In the genomic region with DNA sequence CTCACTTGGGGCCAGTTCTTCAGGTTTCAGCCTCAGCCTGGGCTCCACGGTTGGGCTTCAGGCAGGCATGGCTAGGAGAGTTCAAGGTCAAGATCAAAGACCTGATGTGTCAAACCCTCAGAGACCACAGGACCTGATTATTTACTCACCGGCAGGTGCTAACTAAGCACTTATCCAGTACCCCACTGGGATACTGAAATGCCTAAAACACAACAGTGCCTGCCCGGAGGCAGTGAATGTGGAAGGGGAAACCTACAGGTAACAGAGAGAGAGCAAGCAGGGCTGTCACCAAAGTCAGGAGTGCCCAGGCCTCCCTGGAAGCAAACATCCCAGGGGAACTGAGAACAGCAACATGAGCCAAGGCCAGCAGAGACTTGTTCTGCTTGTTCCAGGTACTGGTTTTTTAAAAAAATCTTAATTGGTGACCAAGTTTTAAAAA, we compare ENCODE assay signal across 10 cellular contexts. TPM values are rescaled to one million over a fixed set of nuclear protein-coding genes. Genes with fewer than 3 reads are reported as not detected.
A peak's percentile ranks its signal among the peaks of the same experiment; 100 is the strongest.
DNase-seq lines count a peak whose midpoint lies in the region; ATAC-seq and TF ChIP-seq lines count a peak whose summit lies in the region.
"Had no signal": no experiment of that assay in that cellular context is flagged by ENCODE, and none has a peak within 500 bp of the region (broad histone marks: within the 10 kb centered on the region; RNA-seq: fewer than 3 reads in every experiment).

No MANE protein-coding gene starts in this region.

- H3K27me3 Mint-ChIP-seq in activated CD4-positive, alpha-beta T cell treated with anti-CD3 and anti-CD28 coated beads for 36 hours = no peaks in the 10 kb centered on the region
- H3K27me3 Mint-ChIP-seq in stimulated activated naive CD8-positive, alpha-beta T cell treated with anti-CD3 and anti-CD28 coated beads, Interleukin-15, amount 100 ng/mL, for 72 hours = no peaks in the 10 kb centered on the region

- no TSS peak for BruUV-seq in PC-9 (replicated peaks; lab: Mats Ljungman, UMichigan)

- H3K9ac ChIP-seq in GM23248 = no peak overlapping the region

- POLR2A ChIA-PET in activated CD4-positive, alpha-beta T cell treated with anti-CD3 and anti-CD28 coated beads for 36 hours (lab: Charles Lee) = no interaction called here
- POLR2A ChIA-PET in PC-9 (lab: Charles Lee; ENCODE audit: unreplicated experiment) = interaction anchor here (0.6 kb wide), 1 partner anchor 441 kb away, joined by 5 read pairs; no protein-coding TSS in a partner anchor

- peaks cover 27% of the 10 kb centered on the region for H3K36me3 Mint-ChIP-seq in activated CD4-positive, alpha-beta T cell treated with anti-CD3 and anti-CD28 coated beads for 36 hours (ENCODE audit: low read depth)

- WGBS in GM23248 (ENCODE audit: low coverage in 1 of 2, low lambda C conversion rate in 2 of 2, missing lambda C conversion rate in 2 of 2), 2 experiments = 65 to 70% methylated on average over 3 of the region's 3 CpGs

- H3K27ac ChIP-seq in PC-9 = peak overlapping the region; percentile 30; the same call in 1 of the 2 replicates
- peak overlapping the region; percentile 42 for H3K27ac ChIP-seq in cardiac muscle cell
- no peak overlapping the region for H3K27ac ChIP-seq in GM23248

- H3K9me3 ChIP-seq in PC-9 (ENCODE audit: insufficient read depth, low read depth) (no peaks in the 10 kb centered on the region), cardiac muscle cell (ENCODE audit: low read depth) (no peaks in the 10 kb centered on the region), GM23248 (ENCODE audit: low read depth) (no peaks in the 10 kb centered on the region)

- H3K79me2 ChIP-seq in PC-9 (ENCODE audit: low read depth) (peaks cover 39% of the 10 kb centered on the region), GM23248 (ENCODE audit: insufficient read depth) (peaks cover 69% of the 10 kb centered on the region)

- no peak for TF ChIP-seq CTCF in PC-9 (conservative IDR thresholded peaks at IDR 0.05)
- TF ChIP-seq CTCF in cardiac muscle cell (IDR thresholded peaks at IDR 0.05; ENCODE audit: low read depth, low read length) = no peak

- H3K27ac Mint-ChIP-seq in activated CD4-positive, alpha-beta T cell treated with anti-CD3 and anti-CD28 coated beads for 36 hours = peak overlapping the region; percentile 61
- peak overlapping the region; percentile 47 to 79 for H3K27ac Mint-ChIP-seq in stimulated activated naive CD8-positive, alpha-beta T cell treated with anti-CD3 and anti-CD28 coated beads, Interleukin-15, amount 100 ng/mL, for 72 hours

- H2AFZ ChIP-seq in PC-9 (no peak overlapping the region), GM23248 (no peak overlapping the region)

- intact Hi-C loops in activated CD4-positive, alpha-beta T cell treated with anti-CD3 and anti-CD28 coated beads for 36 hours (cut with DNase I, micrococcal nuclease) = loop anchor here (5.0 kb wide), 2 partner anchors 47 to 322 kb away; no protein-coding TSS in a partner anchor
- intact Hi-C loops in PC-9 (cut with micrococcal nuclease; ENCODE audit: unreplicated experiment) = loop anchor here (5.0 kb wide), 1 partner anchor 57 kb away; no protein-coding TSS in a partner anchor

- H3K9me3 Mint-ChIP-seq in activated CD4-positive, alpha-beta T cell treated with anti-CD3 and anti-CD28 coated beads for 36 hours (ENCODE audit: low read depth) = no peaks in the 10 kb centered on the region
- no peaks in the 10 kb centered on the region for H3K9me3 Mint-ChIP-seq in stimulated activated naive CD8-positive, alpha-beta T cell treated with anti-CD3 and anti-CD28 coated beads, Interleukin-15, amount 100 ng/mL, for 72 hours

- in situ Hi-C loops in GM23248 (cut with MboI) = no loop called here

- no peak overlapping the region for H3K4me3 ChIP-seq in PC-9
- H3K4me3 ChIP-seq in cardiac muscle cell = no peak overlapping the region
- no peak overlapping the region for H3K4me3 ChIP-seq in GM23248
- H3K4me3 ChIP-seq: skin epidermis had no signal

- H3K27me3 ChIP-seq in PC-9 (ENCODE audit: insufficient read depth, low read depth) = no peaks in the 10 kb centered on the region
- H3K27me3 ChIP-seq in cardiac muscle cell = no peaks in the 10 kb centered on the region
- no peaks in the 10 kb centered on the region for H3K27me3 ChIP-seq in GM23248 (replicated peaks; ENCODE audit: insufficient read depth)

- DNase-seq in activated CD4-positive, alpha-beta T cell treated with anti-CD3 and anti-CD28 coated beads for 36 hours = peak; percentile 46
- DNase-seq in activated CD4-positive, alpha-beta T cell treated with anti-CD3 and anti-CD28 coated beads for 48 hours = no peak
- DNase-seq in PC-9 = peak in 1 of 2 experiments; percentile 71
- peak in 1 of 2 donors; percentile 64 for DNase-seq in cardiac muscle cell (ENCODE audit: low read depth in 1 of 2, low spot score in 1 of 2)
- DNase-seq in stimulated activated naive CD8-positive, alpha-beta T cell treated with anti-CD3 and anti-CD28 coated beads, Interleukin-15, amount 100 ng/mL, for 72 hours = peak in 1 of 2 donors; percentile 43
- DNase-seq in activated effector memory CD4-positive, alpha-beta T cell treated with Interleukin-2 at 50 U/mL for 16 hours = no peak
- no peak for DNase-seq in GM23248
- DNase-seq: Kasumi-1 had no signal

- H3K36me3 ChIP-seq in PC-9 (ENCODE audit: low read depth) (no peaks in the 10 kb centered on the region), cardiac muscle cell (peaks cover 6% of the 10 kb centered on the region), GM23248 (ENCODE audit: low read depth) (no peaks in the 10 kb centered on the region)

- no peaks in the 10 kb centered on the region for H3K9me2 ChIP-seq in PC-9 (ENCODE audit: insufficient read depth)
- H3K9me2 ChIP-seq in GM23248 (ENCODE audit: insufficient read depth) = no peaks in the 10 kb centered on the region

- CTCF ChIA-PET in activated CD4-positive, alpha-beta T cell treated with anti-CD3 and anti-CD28 coated beads for 36 hours (lab: Charles Lee) = interaction anchor here (0.8 to 1.6 kb wide), 2 partner anchors 9 to 221 kb away, joined by 3 to 12 read pairs; no protein-coding TSS in a partner anchor
- CTCF ChIA-PET in PC-9 (lab: Charles Lee) = no interaction called here

- H4K20me1 ChIP-seq in PC-9 (ENCODE audit: insufficient read depth) (peaks cover 4% of the 10 kb centered on the region; the same call in 1 of the 2 replicates), GM23248 (ENCODE audit: insufficient read depth) (0 out of 2 replicates have a peak, but pooled peaks cover 5% of the 10 kb centered on the region)

- peak overlapping the region; percentile 9; the same call in 1 of the 2 replicates for H3K4me2 ChIP-seq in PC-9
- H3K4me2 ChIP-seq in GM23248 (ENCODE audit: unreplicated experiment) = no peak overlapping the region

- peaks cover 57% of the 10 kb centered on the region for H3K4me1 ChIP-seq in PC-9 (replicated peaks; ENCODE audit: insufficient read depth)
- H3K4me1 ChIP-seq in cardiac muscle cell (ENCODE audit: low read depth) = peaks cover 46% of the 10 kb centered on the region
- peaks cover 38% of the 10 kb centered on the region for H3K4me1 ChIP-seq in GM23248 (ENCODE audit: insufficient read depth)

- peak overlapping the region; percentile 38 for H3K4me3 Mint-ChIP-seq in activated CD4-positive, alpha-beta T cell treated with anti-CD3 and anti-CD28 coated beads for 36 hours
- peak overlapping the region; percentile 64 to 66 for H3K4me3 Mint-ChIP-seq in stimulated activated naive CD8-positive, alpha-beta T cell treated with anti-CD3 and anti-CD28 coated beads, Interleukin-15, amount 100 ng/mL, for 72 hours

- ATAC-seq in activated CD4-positive, alpha-beta T cell treated with anti-CD3 and anti-CD28 coated beads for 36 hours = peak; percentile 14
- peak; percentile 50 for ATAC-seq in stimulated activated naive CD8-positive, alpha-beta T cell treated with anti-CD3 and anti-CD28 coated beads, Interleukin-15, amount 100 ng/mL, for 72 hours
- no peak for ATAC-seq in HG03196 (IDR thresholded peaks at IDR 0.05; ENCODE audit: unreplicated experiment)

- H3F3A ChIP-seq in PC-9 (ENCODE audit: insufficient read depth, low read depth) = peaks cover 54% of the 10 kb centered on the region
- peaks cover 34% of the 10 kb centered on the region for H3F3A ChIP-seq in GM23248 (ENCODE audit: insufficient read depth)

- H3K4me1 Mint-ChIP-seq in activated CD4-positive, alpha-beta T cell treated with anti-CD3 and anti-CD28 coated beads for 36 hours = peaks cover 67% of the 10 kb centered on the region
- peaks cover 71% of the 10 kb centered on the region for H3K4me1 Mint-ChIP-seq in stimulated activated naive CD8-positive, alpha-beta T cell treated with anti-CD3 and anti-CD28 coated beads, Interleukin-15, amount 100 ng/mL, for 72 hours

RNA-seq across cellular contexts. Expression of a gene that starts 6.7 kb away (rescaled TPM):
- 100 to 1,000 TPM; 176 to 182 TPM for total RNA-seq in activated CD4-positive, alpha-beta T cell treated with anti-CD3 and anti-CD28 coated beads for 36 hours
- total RNA-seq in PC-9 (2021) (87.9 and 96.7 TPM in 2 replicates), cardiac muscle cell (392 and 406 TPM in 2 replicates)
- polyA plus RNA-seq in cardiac muscle cell (673 and 712 TPM in 2 replicates), GM23248 (2016; fragmentation: Nextera tagmentation; extraction: Ambion mirVana) (104 and 109 TPM in 2 replicates)
- total RNA-seq in GM23248 (2014; rRNA removed; shearing (Covaris generic)) = 58.3 and 67.7 TPM in 2 replicates
